In genomic region chr17:82034371-82035011, GRCh38 we compare ENCODE assay signal across 1 cellular context.
TF ChIP-seq lines count a peak whose summit lies in the region.

No MANE protein-coding gene starts in this region.

TF ChIP-seq in WTC11, 78 proteins besides CTCF, POLR2A, EP300 and RAD21:
- TF ChIP-seq PRDM15 (CRISPR knock-in tag; IDR thresholded peaks at IDR 0.05) (peak; percentile 96), NFE2L1 (CRISPR knock-in tag; IDR thresholded peaks at IDR 0.05) (peak; percentile 46; the same call in 1 of the 2 replicates), ZNF232 (CRISPR knock-in tag; IDR thresholded peaks at IDR 0.05) (no peak), FOXP1 (CRISPR knock-in tag; IDR thresholded peaks at IDR 0.05; ENCODE audit: borderline replicate concordance) (no peak), NFYB (CRISPR knock-in tag; conservative IDR thresholded peaks at IDR 0.05; ENCODE audit: low read depth) (peak; percentile 45), ZNF671 (CRISPR knock-in tag; IDR thresholded peaks at IDR 0.05) (no peak), ERG (CRISPR knock-in tag; IDR thresholded peaks at IDR 0.05) (no peak), NR3C1 (CRISPR knock-in tag; conservative IDR thresholded peaks at IDR 0.05; ENCODE audit: low read depth) (no peak)
